ENCODE assay signal across 24 cellular contexts in genomic region chr13:71055644-71056043, GRCh38.
"Had no signal": no experiment of that assay in that cellular context is flagged by ENCODE, and none has a peak within 500 bp of the region (broad histone marks: within the 10 kb centered on the region; RNA-seq: fewer than 3 reads in every experiment).

No MANE protein-coding gene starts in this region.

- H3K4me3 Mint-ChIP-seq: activated CD8-positive, alpha-beta T cell treated with anti-CD3 and anti-CD28 coated beads, Interleukin-2, amount 10 ng/mL, durations not matched to agents 7 days and 5 days; activated naive CD8-positive, alpha-beta T cell treated with anti-CD3 and anti-CD28 coated beads, Interleukin-2, amount 10 ng/mL, durations not matched to agents 7 days and 5 days; T-helper 17 cell; WTC11 had no signal

- H3K27me3 ChIP-seq: adrenal gland, MG63 had no signal

- ATAC-seq: activated CD8-positive, alpha-beta T cell treated with anti-CD3 and anti-CD28 coated beads, Interleukin-2, amount 10 ng/mL, durations not matched to agents 7 days and 5 days; T-helper 17 cell had no signal

- H2AFZ ChIP-seq: PC-9 had no signal

- DNase-seq: activated CD4-positive, alpha-beta T cell treated with anti-CD3 and anti-CD28 coated beads for 48 hours; activated CD4-positive, alpha-beta T cell treated with anti-CD3 and anti-CD28 coated beads, Interleukin-2, amount 50 U/mL, for 4 hours; activated CD4-positive, CD25-positive, alpha-beta regulatory T cell treated with anti-CD3 and anti-CD28 coated beads, Interleukin-2, amount 50 U/mL, for 72 hours; activated CD8-positive, alpha-beta memory T cell treated with anti-CD3 and anti-CD28 coated beads, Interleukin-2, amount 50 U/mL, for 48 hours; activated CD8-positive, alpha-beta T cell treated with anti-CD3 and anti-CD28 coated beads, Interleukin-2, amount 10 ng/mL, durations not matched to agents 7 days and 5 days; activated naive CD4-positive, alpha-beta T cell treated with anti-CD3 and anti-CD28 coated beads, Interleukin-2, amount 50 U/mL, for 16 hours; activated naive CD8-positive, alpha-beta T cell treated with anti-CD3 and anti-CD28 coated beads, Interleukin-2, amount 10 ng/mL, durations not matched to agents 7 days and 5 days; activated T-cell treated with anti-CD3 and anti-CD28 coated beads, Interleukin-2, amount 50 U/mL, for 1 hour; adrenal gland; anterior cingulate cortex; MG63; MV-4-11; NCI-H1092 treated with DMSO at 0.1 percent for 48 hours; NCI-H1436; NCI-H1694 treated with DMSO at 0.1 percent for 48 hours; NCI-H2029 treated with DMSO at 0.1 percent for 48 hours; NCI-H510A treated with DMSO at 0.1 percent for 48 hours; NCI-H69; PC-9; SHP77 treated with DMSO at 0.1 percent for 48 hours; T-helper 17 cell; T-helper 9 cell had no signal

- H3K4me3 ChIP-seq: adrenal gland, coronary artery, MG63, PC-9 had no signal

- H3K4me2 ChIP-seq: PC-9 had no signal

- H3K4me1 Mint-ChIP-seq: activated naive CD8-positive, alpha-beta T cell treated with anti-CD3 and anti-CD28 coated beads, Interleukin-2, amount 10 ng/mL, durations not matched to agents 7 days and 5 days; T-helper 17 cell had no signal

- H3K27ac Mint-ChIP-seq: activated CD8-positive, alpha-beta T cell treated with anti-CD3 and anti-CD28 coated beads, Interleukin-2, amount 10 ng/mL, durations not matched to agents 7 days and 5 days; activated naive CD8-positive, alpha-beta T cell treated with anti-CD3 and anti-CD28 coated beads, Interleukin-2, amount 10 ng/mL, durations not matched to agents 7 days and 5 days; T-helper 17 cell; WTC11 had no signal

- H3K27me3 Mint-ChIP-seq: activated naive CD8-positive, alpha-beta T cell treated with anti-CD3 and anti-CD28 coated beads, Interleukin-2, amount 10 ng/mL, durations not matched to agents 7 days and 5 days; T-helper 17 cell had no signal

- H3K36me3 ChIP-seq: adrenal gland, MG63 had no signal

- H3K4me1 ChIP-seq: adrenal gland had no signal

- H3K27ac ChIP-seq: adrenal gland, coronary artery, PC-9 had no signal

- H3K9me3 ChIP-seq: adrenal gland, MG63 had no signal

- H3K36me3 Mint-ChIP-seq: activated naive CD8-positive, alpha-beta T cell treated with anti-CD3 and anti-CD28 coated beads, Interleukin-2, amount 10 ng/mL, durations not matched to agents 7 days and 5 days; WTC11 had no signal
